In genomic region chr7:106313456-106313891, GRCh38 we compare ENCODE assay signal across 2 cellular contexts.
TF ChIP-seq lines count a peak whose summit lies in the region.

No MANE protein-coding gene starts in this region.

TF ChIP-seq in IMR-90, 13 proteins besides CTCF, POLR2A, EP300 and RAD21:
- no peak for TF ChIP-seq FOS (IDR thresholded peaks at IDR 0.05; ENCODE audit: low read depth, low read length)
- TF ChIP-seq SMC3 (IDR thresholded peaks at IDR 0.05; ENCODE audit: low read depth, low read length) = no peak
- no peak for TF ChIP-seq RFX5 (IDR thresholded peaks at IDR 0.05; ENCODE audit: low read depth, low read length)
- no peak for TF ChIP-seq CEBPB (IDR thresholded peaks at IDR 0.05; ENCODE audit: low read depth, low read length)
- no peak for TF ChIP-seq NFE2L2 (IDR thresholded peaks at IDR 0.05; ENCODE audit: low read depth, low read length)
- TF ChIP-seq CHD1 (IDR thresholded peaks at IDR 0.05; ENCODE audit: low read depth, low read length) = no peak
- no peak for TF ChIP-seq MXI1 (IDR thresholded peaks at IDR 0.05; ENCODE audit: borderline replicate concordance, low read depth, low read length)
- TF ChIP-seq RCOR1 (IDR thresholded peaks at IDR 0.05; ENCODE audit: insufficient replicate concordance, low read length) = no peak
- no peak for TF ChIP-seq MAFK (IDR thresholded peaks at IDR 0.05; ENCODE audit: low read depth, low read length)
- no peak for TF ChIP-seq BHLHE40 (IDR thresholded peaks at IDR 0.05; ENCODE audit: low read depth, low read length)
- TF ChIP-seq, protein P1, sequence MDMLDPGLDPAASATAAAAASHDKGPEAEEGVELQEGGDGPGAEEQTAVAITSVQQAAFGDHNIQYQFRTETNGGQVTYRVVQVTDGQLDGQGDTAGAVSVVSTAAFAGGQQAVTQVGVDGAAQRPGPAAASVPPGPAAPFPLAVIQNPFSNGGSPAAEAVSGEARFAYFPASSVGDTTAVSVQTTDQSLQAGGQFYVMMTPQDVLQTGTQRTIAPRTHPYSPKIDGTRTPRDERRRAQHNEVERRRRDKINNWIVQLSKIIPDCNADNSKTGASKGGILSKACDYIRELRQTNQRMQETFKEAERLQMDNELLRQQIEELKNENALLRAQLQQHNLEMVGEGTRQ (IDR thresholded peaks at IDR 0.05; ENCODE audit: low read depth, low read length) = no peak
- no peak for TF ChIP-seq MAZ (IDR thresholded peaks at IDR 0.05; ENCODE audit: borderline replicate concordance, low read depth, low read length)
- TF ChIP-seq, protein P2, sequence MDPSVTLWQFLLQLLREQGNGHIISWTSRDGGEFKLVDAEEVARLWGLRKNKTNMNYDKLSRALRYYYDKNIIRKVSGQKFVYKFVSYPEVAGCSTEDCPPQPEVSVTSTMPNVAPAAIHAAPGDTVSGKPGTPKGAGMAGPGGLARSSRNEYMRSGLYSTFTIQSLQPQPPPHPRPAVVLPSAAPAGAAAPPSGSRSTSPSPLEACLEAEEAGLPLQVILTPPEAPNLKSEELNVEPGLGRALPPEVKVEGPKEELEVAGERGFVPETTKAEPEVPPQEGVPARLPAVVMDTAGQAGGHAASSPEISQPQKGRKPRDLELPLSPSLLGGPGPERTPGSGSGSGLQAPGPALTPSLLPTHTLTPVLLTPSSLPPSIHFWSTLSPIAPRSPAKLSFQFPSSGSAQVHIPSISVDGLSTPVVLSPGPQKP (IDR thresholded peaks at IDR 0.05; ENCODE audit: borderline replicate concordance, low read depth, low read length) = no peak
TF ChIP-seq in IMR-90: peak in this region for 0.

TF ChIP-seq in K562, 482 proteins besides CTCF, POLR2A, EP300 and RAD21:
- TF ChIP-seq ARID1B (IDR thresholded peaks at IDR 0.05) (no peak), MAFF (IDR thresholded peaks at IDR 0.05; ENCODE audit: low read length) (no peak), ZBTB9 (CRISPR knock-in tag; IDR thresholded peaks at IDR 0.05) (no peak), NBN (IDR thresholded peaks at IDR 0.05; ENCODE audit: low read depth) (no peak), PYGO2 (tag; IDR thresholded peaks at IDR 0.05) (no peak), SAFB2 (IDR thresholded peaks at IDR 0.05; ENCODE audit: borderline replicate concordance, low read depth, low read length, severe bottlenecking) (no peak), SMAD2 (IDR thresholded peaks at IDR 0.05; ENCODE audit: low read depth, low read length) (no peak), ERF (CRISPR knock-in tag; IDR thresholded peaks at IDR 0.05) (no peak), FOXA3 (CRISPR knock-in tag; conservative IDR thresholded peaks at IDR 0.05 in 1 of 2, IDR thresholded peaks at IDR 0.05 in 1 of 2) (peak in 1 of 2 experiments; percentile 41; a peak in 1 of 4 replicates), TEAD1 (CRISPR knock-in tag; IDR thresholded peaks at IDR 0.05) (no peak), SRSF1 (IDR thresholded peaks at IDR 0.05; ENCODE audit: low read depth, low read length) (no peak), FOXP1 (CRISPR knock-in tag; IDR thresholded peaks at IDR 0.05) (no peak), SPI1 (IDR thresholded peaks at IDR 0.05; ENCODE audit: borderline replicate concordance, low read depth, low read length) (no peak), BACH1 (tag; IDR thresholded peaks at IDR 0.05) (no peak), FOSL1 (tag; conservative IDR thresholded peaks at IDR 0.05) (peak; percentile 36), ZNF75A (CRISPR knock-in tag; IDR thresholded peaks at IDR 0.05) (peak; percentile 43; the same call in 1 of the 2 replicates), ELF1 (tag; IDR thresholded peaks at IDR 0.05) (0 out of 2 replicates have a peak, but pooled peaks have one; percentile 15), ZNF121 (CRISPR knock-in tag; conservative IDR thresholded peaks at IDR 0.05) (no peak)
